ENCODE assay signal across 8 cellular contexts in the genomic region with DNA sequence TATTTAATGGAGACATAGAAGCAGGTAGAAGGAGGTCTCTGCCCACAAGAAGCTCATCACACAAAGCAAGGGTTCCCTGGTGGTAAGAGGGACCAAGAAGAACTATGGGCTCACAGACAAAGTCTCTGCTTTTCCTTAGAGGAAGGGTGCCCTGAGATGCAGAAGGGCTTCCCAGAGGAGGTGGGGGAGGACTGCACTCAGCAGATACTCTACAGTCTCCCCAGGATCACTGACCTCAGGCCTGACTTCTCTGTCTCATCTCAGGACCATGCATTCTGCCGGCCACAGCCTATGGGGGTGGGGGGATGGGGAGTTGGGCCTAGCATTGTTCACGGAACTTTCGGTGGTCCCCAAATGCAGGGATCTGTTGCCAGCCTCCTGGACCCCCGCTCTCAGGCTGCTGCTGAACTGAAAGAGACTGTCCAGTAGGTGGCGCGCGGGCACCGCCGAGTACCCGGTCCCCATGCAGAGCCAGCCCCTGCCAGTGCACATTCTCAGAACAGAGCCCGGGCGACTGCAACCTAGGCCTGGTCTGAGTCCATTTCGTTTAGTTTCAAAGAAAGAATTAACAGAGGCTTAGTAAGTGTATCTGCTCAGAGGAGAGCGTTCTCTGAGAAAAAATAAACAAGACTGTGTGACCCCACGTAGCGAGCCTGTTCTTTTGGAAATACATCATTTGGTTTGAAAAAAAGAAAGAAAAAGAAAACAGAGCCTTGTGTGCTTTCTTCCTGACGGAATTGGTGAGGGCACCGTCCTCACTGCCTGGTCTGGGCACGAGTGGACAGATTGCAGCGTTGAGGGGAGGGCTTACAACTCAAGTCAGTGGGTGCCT.
DNase-seq lines count a peak whose midpoint lies in the region; ATAC-seq and TF ChIP-seq lines count a peak whose summit lies in the region.

No MANE protein-coding gene starts in this region.

- no peaks in the 10 kb centered on the region for H3K27me3 Mint-ChIP-seq in activated CD4-positive, alpha-beta memory T cell treated with anti-CD3 and anti-CD28 coated beads, Interleukin-2, amount 10 ng/mL, durations not matched to agents 7 days and 5 days
- H3K27me3 Mint-ChIP-seq in naive thymus-derived CD8-positive, alpha-beta T cell: peaks cover 5 to 24% (median 12%) of the 10 kb centered on the region in 5 donors

- no peak overlapping the region for H3K27ac Mint-ChIP-seq in activated CD4-positive, alpha-beta memory T cell treated with anti-CD3 and anti-CD28 coated beads, Interleukin-2, amount 10 ng/mL, durations not matched to agents 7 days and 5 days
- H3K27ac Mint-ChIP-seq in naive thymus-derived CD8-positive, alpha-beta T cell: no peak overlapping the region

- ATAC-seq in activated CD4-positive, CD25-positive, alpha-beta regulatory T cell treated with anti-CD3 and anti-CD28 coated beads, Interleukin-2, amount 50 U/mL, for 24 hours: no peak
- peak; percentile 67 for ATAC-seq in HG02973 (IDR thresholded peaks at IDR 0.05; ENCODE audit: unreplicated experiment)
- ATAC-seq in naive thymus-derived CD8-positive, alpha-beta T cell: no peak

- intact Hi-C loops in esophagus squamous epithelium (cut with DNase I): loop anchor here (5.0 to 10.0 kb wide), 2 partner anchors 329 to 429 kb away; no protein-coding TSS in a partner anchor

- CTCF ChIA-PET in activated CD4-positive, alpha-beta memory T cell treated with anti-CD3 and anti-CD28 coated beads, Interleukin-2, amount 10 ng/mL, durations not matched to agents 7 days and 5 days (lab: Charles Lee): interaction anchor here (1.2 kb wide), 1 partner anchor 327 kb away, joined by 3 read pairs; no protein-coding TSS in a partner anchor

- H3K4me1 Mint-ChIP-seq in activated CD4-positive, alpha-beta memory T cell treated with anti-CD3 and anti-CD28 coated beads, Interleukin-2, amount 10 ng/mL, durations not matched to agents 7 days and 5 days: no peaks in the 10 kb centered on the region
- no peaks in the 10 kb centered on the region for H3K4me1 Mint-ChIP-seq in naive thymus-derived CD8-positive, alpha-beta T cell

- TF ChIP-seq POLR2A in esophagus squamous epithelium (IDR thresholded peaks at IDR 0.05) (no peak), suprapubic skin (IDR thresholded peaks at IDR 0.05) (no peak)

- no peaks in the 10 kb centered on the region for H3K27me3 ChIP-seq in esophagus squamous epithelium
- no peaks in the 10 kb centered on the region for H3K27me3 ChIP-seq in suprapubic skin

- no peak overlapping the region for H3K4me3 Mint-ChIP-seq in activated CD4-positive, alpha-beta memory T cell treated with anti-CD3 and anti-CD28 coated beads, Interleukin-2, amount 10 ng/mL, durations not matched to agents 7 days and 5 days
- no peak overlapping the region for H3K4me3 Mint-ChIP-seq in naive thymus-derived CD8-positive, alpha-beta T cell

- H3K36me3 ChIP-seq in esophagus squamous epithelium: no peaks in the 10 kb centered on the region
- no peaks in the 10 kb centered on the region for H3K36me3 ChIP-seq in suprapubic skin

- no peak for TF ChIP-seq EP300 in suprapubic skin (IDR thresholded peaks at IDR 0.05)

- H3K9me3 ChIP-seq in esophagus squamous epithelium: no peaks in the 10 kb centered on the region
- no peaks in the 10 kb centered on the region for H3K9me3 ChIP-seq in suprapubic skin

- peak overlapping the region in 1 of 4 donors; percentile 5 for H3K27ac ChIP-seq in esophagus squamous epithelium
- no peak overlapping the region for H3K27ac ChIP-seq in suprapubic skin

- H3K9me3 Mint-ChIP-seq in activated CD4-positive, alpha-beta memory T cell treated with anti-CD3 and anti-CD28 coated beads, Interleukin-2, amount 10 ng/mL, durations not matched to agents 7 days and 5 days: no peaks in the 10 kb centered on the region
- no peaks in the 10 kb centered on the region for H3K9me3 Mint-ChIP-seq in naive thymus-derived CD8-positive, alpha-beta T cell

- H3K4me1 ChIP-seq in esophagus squamous epithelium: peaks cover 0 to 44% (median 7%) of the 10 kb centered on the region in 3 donors
- peaks cover 17% of the 10 kb centered on the region for H3K4me1 ChIP-seq in suprapubic skin

- H3K36me3 Mint-ChIP-seq in activated CD4-positive, alpha-beta memory T cell treated with anti-CD3 and anti-CD28 coated beads, Interleukin-2, amount 10 ng/mL, durations not matched to agents 7 days and 5 days (ENCODE audit: low read depth): no peaks in the 10 kb centered on the region
- H3K36me3 Mint-ChIP-seq in naive thymus-derived CD8-positive, alpha-beta T cell: no peaks in the 10 kb centered on the region

- peak; percentile 16 to 87 (median 84) for TF ChIP-seq CTCF in esophagus squamous epithelium (IDR thresholded peaks at IDR 0.05)
- peak; percentile 68 to 81 for TF ChIP-seq CTCF in suprapubic skin (IDR thresholded peaks at IDR 0.05)

- POLR2A ChIA-PET in activated CD4-positive, alpha-beta memory T cell treated with anti-CD3 and anti-CD28 coated beads, Interleukin-2, amount 10 ng/mL, durations not matched to agents 7 days and 5 days (lab: Charles Lee): no interaction called here
- POLR2A ChIA-PET in naive thymus-derived CD8-positive, alpha-beta T cell (lab: Charles Lee): no interaction called here

- WGBS in esophagus squamous epithelium, 2 donors: 8 to 10% methylated on average over 18 to 19 of the region's 20 CpGs
- 22% methylated on average over 19 of the region's 20 CpGs for WGBS in suprapubic skin

- no peak overlapping the region for H3K4me3 ChIP-seq in esophagus squamous epithelium
- no peak overlapping the region for H3K4me3 ChIP-seq in suprapubic skin

- peak; percentile 41 for DNase-seq in activated CD4-positive, CD25-positive, alpha-beta regulatory T cell treated with anti-CD3 and anti-CD28 coated beads, Interleukin-2, amount 50 U/mL, for 72 hours
- peak; percentile 60 for DNase-seq in NCI-H2227 (lab: John Stamatoyannopoulos, UW; ENCODE audit: unreplicated experiment)
- peak; percentile 46 for DNase-seq in activated CD4-positive, alpha-beta memory T cell treated with anti-CD3 and anti-CD28 coated beads, Interleukin-2, amount 10 ng/mL, durations not matched to agents 7 days and 5 days
- no peak for DNase-seq in esophagus squamous epithelium (lab: John Stamatoyannopoulos, UW)
- peak in 7 of 10 donors; percentile 2 to 28 (median 14) for DNase-seq in naive thymus-derived CD8-positive, alpha-beta T cell
- DNase-seq in suprapubic skin (ENCODE audit: low spot score in 2 of 2): peak; percentile 78 to 90
